ENCODE assay signal across 14 cellular contexts in the genomic region with DNA sequence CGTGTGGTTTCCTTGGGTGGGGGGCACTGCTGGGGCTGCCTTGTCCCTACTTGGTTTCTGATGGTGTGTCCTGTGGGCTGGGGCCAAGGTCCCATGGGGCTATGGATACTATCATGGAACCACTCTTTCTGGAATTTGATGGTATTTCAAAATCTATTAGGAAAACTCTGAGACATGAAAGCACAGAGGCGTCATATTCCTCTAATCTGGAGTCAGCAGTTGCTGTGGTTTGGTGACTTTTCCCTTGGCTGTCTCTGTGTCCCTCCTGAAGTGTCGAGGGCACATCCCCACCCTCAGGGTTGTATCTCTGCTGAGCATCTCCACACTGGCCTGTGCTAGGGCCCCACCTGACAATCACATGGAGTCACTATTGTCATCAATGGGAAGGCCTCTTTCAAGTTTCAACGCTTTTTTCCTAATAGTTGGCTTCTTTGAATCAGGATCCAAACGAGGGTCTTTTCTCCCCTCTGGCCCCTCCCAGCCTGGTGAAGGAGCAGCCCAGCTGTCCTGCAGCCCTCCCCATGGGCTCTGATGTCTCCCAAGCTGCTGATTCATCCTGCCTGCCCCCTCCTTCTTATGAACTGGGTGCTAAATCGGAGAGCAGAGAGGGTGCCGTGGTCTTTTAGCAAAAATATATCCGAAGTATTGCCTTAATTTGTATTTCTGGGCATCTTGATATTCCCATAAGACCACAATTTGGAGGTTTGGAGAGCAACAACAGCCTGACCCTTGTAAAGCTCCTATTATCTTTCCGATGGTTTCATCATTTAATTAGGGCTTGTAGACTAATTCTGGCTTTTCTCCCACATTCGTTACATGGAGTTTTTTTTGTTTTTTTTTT. TPM values are rescaled to one million over a fixed set of nuclear protein-coding genes. Genes with fewer than 3 reads are reported as not detected.
DNase-seq lines count a peak whose midpoint lies in the region; ATAC-seq and TF ChIP-seq lines count a peak whose summit lies in the region.
"Had no signal": no experiment of that assay in that cellular context is flagged by ENCODE, and none has a peak within 500 bp of the region (broad histone marks: within the 10 kb centered on the region; RNA-seq: fewer than 3 reads in every experiment).

No MANE protein-coding gene starts in this region.

- H3K27ac ChIP-seq in spleen: no peak overlapping the region
- H3K27ac ChIP-seq: left lung, neural progenitor cell had no signal

- intact Hi-C loops in activated CD4-positive, alpha-beta memory T cell treated with anti-CD3 and anti-CD28 coated beads for 36 hours (cut with micrococcal nuclease): no loop called here
- intact Hi-C loops in spleen (cut with DNase I; ENCODE audit: low total_unique reads): no loop called here

- POLR2A ChIA-PET in activated CD4-positive, alpha-beta T cell treated with anti-CD3 and anti-CD28 coated beads, Interleukin-2, amount 10 ng/mL, durations not matched to agents 7 days and 5 days (lab: Charles Lee): no interaction called here
- POLR2A ChIA-PET in activated CD4-positive, alpha-beta memory T cell treated with anti-CD3 and anti-CD28 coated beads for 36 hours (lab: Charles Lee): interaction anchor here (0.5 kb wide), 1 partner anchor 17 kb away, joined by 6 read pairs; no protein-coding TSS in a partner anchor

- CTCF ChIA-PET in activated CD4-positive, alpha-beta T cell treated with anti-CD3 and anti-CD28 coated beads, Interleukin-2, amount 10 ng/mL, durations not matched to agents 7 days and 5 days (lab: Charles Lee): interaction anchor here (1.2 kb wide), 1 partner anchor 18 kb away, joined by 4 read pairs; no protein-coding TSS in a partner anchor
- CTCF ChIA-PET in activated CD4-positive, alpha-beta memory T cell treated with anti-CD3 and anti-CD28 coated beads for 36 hours (lab: Charles Lee): interaction anchor here (16.7 kb wide), 1 partner anchor 23 kb away, joined by 292 read pairs; no protein-coding TSS in a partner anchor

- peak overlapping the region; percentile 54 for H3K27ac Mint-ChIP-seq in activated CD4-positive, alpha-beta T cell treated with anti-CD3 and anti-CD28 coated beads, Interleukin-2, amount 10 ng/mL, durations not matched to agents 7 days and 5 days
- H3K27ac Mint-ChIP-seq in activated CD4-positive, alpha-beta memory T cell treated with anti-CD3 and anti-CD28 coated beads for 36 hours: peak overlapping the region; percentile 46
- H3K27ac Mint-ChIP-seq: neural progenitor cell had no signal

- no peak for ATAC-seq in HG03521 (IDR thresholded peaks at IDR 0.05; ENCODE audit: unreplicated experiment)
- ATAC-seq: A549, left lung had no signal

- H3K27me3 ChIP-seq in spleen (replicated peaks in 1 of 7): no peaks in the 10 kb centered on the region
- H3K27me3 ChIP-seq: left lung, neural progenitor cell had no signal

- H3K9me3 Mint-ChIP-seq in activated CD4-positive, alpha-beta T cell treated with anti-CD3 and anti-CD28 coated beads, Interleukin-2, amount 10 ng/mL, durations not matched to agents 7 days and 5 days: no peaks in the 10 kb centered on the region
- no peaks in the 10 kb centered on the region for H3K9me3 Mint-ChIP-seq in activated CD4-positive, alpha-beta memory T cell treated with anti-CD3 and anti-CD28 coated beads for 36 hours

- H3K4me3 ChIP-seq in spleen: no peak overlapping the region
- H3K4me3 ChIP-seq: A549, left lung, neural progenitor cell had no signal

- no peaks in the 10 kb centered on the region for H3K9me3 ChIP-seq in spleen
- H3K9me3 ChIP-seq: A549, left lung had no signal

- no peak for TF ChIP-seq POLR2A in spleen (IDR thresholded peaks at IDR 0.05)

- peaks cover 25 to 66% (median 37%) of the 10 kb centered on the region in 6 donors for H3K4me1 ChIP-seq in spleen
- H3K4me1 ChIP-seq: A549 had no signal

- no peak for TF ChIP-seq CTCF in spleen (IDR thresholded peaks at IDR 0.05 in 8 of 11, conservative IDR thresholded peaks at IDR 0.05 in 3 of 11)

- WGBS in spleen, 5 donors: 85 to 93% (median 89%) methylated on average over 10 of the region's 10 CpGs

- H3K27me3 Mint-ChIP-seq in activated CD4-positive, alpha-beta T cell treated with anti-CD3 and anti-CD28 coated beads, Interleukin-2, amount 10 ng/mL, durations not matched to agents 7 days and 5 days: no peaks in the 10 kb centered on the region
- no peaks in the 10 kb centered on the region for H3K27me3 Mint-ChIP-seq in activated CD4-positive, alpha-beta memory T cell treated with anti-CD3 and anti-CD28 coated beads for 36 hours

- H3K36me3 ChIP-seq in spleen: peaks cover 0 to 58% (median 17%) of the 10 kb centered on the region in 6 donors
- H3K36me3 ChIP-seq: neural progenitor cell had no signal

- H3K4me1 Mint-ChIP-seq in activated CD4-positive, alpha-beta T cell treated with anti-CD3 and anti-CD28 coated beads, Interleukin-2, amount 10 ng/mL, durations not matched to agents 7 days and 5 days: peaks cover 69% of the 10 kb centered on the region
- H3K4me1 Mint-ChIP-seq in activated CD4-positive, alpha-beta memory T cell treated with anti-CD3 and anti-CD28 coated beads for 36 hours (ENCODE audit: low read depth): peaks cover 66% of the 10 kb centered on the region

- peaks cover 68% of the 10 kb centered on the region for H3K36me3 Mint-ChIP-seq in activated CD4-positive, alpha-beta T cell treated with anti-CD3 and anti-CD28 coated beads, Interleukin-2, amount 10 ng/mL, durations not matched to agents 7 days and 5 days (ENCODE audit: low read depth)
- peaks cover 24% of the 10 kb centered on the region for H3K36me3 Mint-ChIP-seq in activated CD4-positive, alpha-beta memory T cell treated with anti-CD3 and anti-CD28 coated beads for 36 hours

- no peak overlapping the region for H3K4me3 Mint-ChIP-seq in activated CD4-positive, alpha-beta T cell treated with anti-CD3 and anti-CD28 coated beads, Interleukin-2, amount 10 ng/mL, durations not matched to agents 7 days and 5 days
- no peak overlapping the region for H3K4me3 Mint-ChIP-seq in activated CD4-positive, alpha-beta memory T cell treated with anti-CD3 and anti-CD28 coated beads for 36 hours
- H3K4me3 Mint-ChIP-seq: neural progenitor cell had no signal

- DNase-seq in activated CD4-positive, alpha-beta T cell treated with anti-CD3 and anti-CD28 coated beads, Interleukin-2, amount 10 ng/mL, durations not matched to agents 7 days and 5 days: no peak
- no peak for DNase-seq in activated CD4-positive, alpha-beta T cell treated with anti-CD3 and anti-CD28 coated beads for 48 hours
- no peak for DNase-seq in activated CD4-positive, alpha-beta memory T cell treated with anti-CD3 and anti-CD28 coated beads for 36 hours
- peak; percentile 4 for DNase-seq in iPS-NIHi11 (ENCODE audit: low spot score)
- peak; percentile 21 for DNase-seq in spleen
- DNase-seq in NCI-H1694 (lab: John Stamatoyannopoulos, UW): no peak
- DNase-seq in NCI-H1930 (lab: John Stamatoyannopoulos, UW): no peak
- DNase-seq: left lung, NCI-H2081, NCI-H82, T-helper 9 cell had no signal

RNA-seq across cellular contexts. Expression of a gene that starts 38.5 kb away (rescaled TPM):
- total RNA-seq in activated CD4-positive, alpha-beta T cell treated with anti-CD3 and anti-CD28 coated beads, Interleukin-2, amount 10 ng/mL, durations not matched to agents 7 days and 5 days: 100 to 1,000 TPM; 141 to 182 TPM
- 10 to 100 TPM; 93.3 to 97.4 TPM for total RNA-seq in activated CD4-positive, alpha-beta memory T cell treated with anti-CD3 and anti-CD28 coated beads for 36 hours
- 100 to 1,000 TPM in 4 of 7 donors, 10 to 100 TPM in 3; 76.4 to 162 (median 118) TPM for total RNA-seq in spleen
- polyA plus RNA-seq in spleen: 10 to 100 TPM; 32.2 to 80.1 (median 78.3) TPM

RNA-seq across cellular contexts. Expression of a gene that starts 50.3 kb away (rescaled TPM):
- 10 to 100 TPM; 38.7 to 40.1 TPM for total RNA-seq in activated CD4-positive, alpha-beta T cell treated with anti-CD3 and anti-CD28 coated beads, Interleukin-2, amount 10 ng/mL, durations not matched to agents 7 days and 5 days
- 10 to 100 TPM; 23.3 to 25.5 TPM for total RNA-seq in activated CD4-positive, alpha-beta memory T cell treated with anti-CD3 and anti-CD28 coated beads for 36 hours
- total RNA-seq in spleen: 10 to 100 TPM; 20.9 to 40.6 (median 36.0) TPM
- polyA plus RNA-seq in spleen: 10 to 100 TPM; 14.0 to 20.8 (median 15.4) TPM

Comparison
In these comparisons a context has a peak if more than half of its experiments do, and no peak if none do; other contexts are left out.
1. DNase-seq: peak in iPS-NIHi11 (single experiment) and spleen (single experiment); none in activated CD4-positive, alpha-beta T cell treated with anti-CD3 and anti-CD28 coated beads, Interleukin-2, amount 10 ng/mL, durations not matched to agents 7 days and 5 days (single experiment), activated CD4-positive, alpha-beta T cell treated with anti-CD3 and anti-CD28 coated beads for 48 hours (single experiment), activated CD4-positive, alpha-beta memory T cell treated with anti-CD3 and anti-CD28 coated beads for 36 hours (single experiment), NCI-H1694 (single experiment) and NCI-H1930 (0 of 2).